In the genomic region with DNA sequence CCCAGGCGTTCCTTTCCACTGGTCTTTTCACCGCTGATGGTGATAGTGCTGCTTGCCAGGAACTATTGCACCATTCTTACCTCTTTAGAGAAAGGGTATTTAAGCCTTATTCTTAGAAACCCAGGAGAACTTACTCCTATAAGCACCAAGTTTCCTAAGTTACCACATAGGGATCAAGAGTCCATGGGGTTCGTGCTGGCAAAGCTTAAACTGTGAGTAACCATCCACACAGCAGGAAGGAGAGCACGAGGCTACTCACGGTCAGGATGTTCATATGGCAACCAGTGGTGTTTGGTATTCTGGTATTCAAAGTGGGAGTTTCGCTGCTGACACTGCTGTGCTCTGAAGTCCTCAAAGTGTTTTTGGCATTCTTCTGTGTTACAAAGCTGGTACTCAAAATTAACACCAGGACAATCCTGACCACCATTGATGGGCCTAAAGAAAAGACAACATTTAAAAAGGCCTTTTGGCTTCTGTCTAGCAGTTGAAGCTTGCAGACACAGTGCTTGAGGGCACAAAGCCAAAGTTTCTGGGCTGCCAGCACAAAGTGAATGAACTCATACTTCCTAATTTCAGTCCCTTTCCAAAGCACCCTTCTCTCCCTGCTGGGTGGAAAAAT, we compare ENCODE assay signal across 9 cellular contexts.
A peak's percentile ranks its signal among the peaks of the same experiment; 100 is the strongest.
DNase-seq lines count a peak whose midpoint lies in the region; ATAC-seq and TF ChIP-seq lines count a peak whose summit lies in the region.
"Had no signal": no experiment of that assay in that cellular context is flagged by ENCODE, and none has a peak within 500 bp of the region (broad histone marks: within the 10 kb centered on the region; RNA-seq: fewer than 3 reads in every experiment).

No MANE protein-coding gene starts in this region.

- no peaks in the 10 kb centered on the region for H3K36me3 Mint-ChIP-seq in activated CD4-positive, alpha-beta T cell treated with anti-CD3 and anti-CD28 coated beads, Interleukin-2, amount 10 ng/mL, durations not matched to agents 7 days and 5 days (ENCODE audit: low read depth)
- no peaks in the 10 kb centered on the region for H3K36me3 Mint-ChIP-seq in stimulated activated effector memory CD8-positive, alpha-beta T cell treated with anti-CD3 and anti-CD28 coated beads, Interleukin-12 subunit alpha, Interleukin-12 subunit beta, amount 100 ng/mL, for 72 hours

- peak overlapping the region; percentile 69 for H3K4me2 ChIP-seq in osteoblast (ENCODE audit: insufficient read depth, low read length)

- H2AFZ ChIP-seq in osteoblast (ENCODE audit: low read length) = peak overlapping the region; percentile 23

- no peak overlapping the region for H3K4me3 Mint-ChIP-seq in activated CD4-positive, alpha-beta T cell treated with anti-CD3 and anti-CD28 coated beads, Interleukin-2, amount 10 ng/mL, durations not matched to agents 7 days and 5 days
- H3K4me3 Mint-ChIP-seq in stimulated activated effector memory CD8-positive, alpha-beta T cell treated with anti-CD3 and anti-CD28 coated beads, Interleukin-12 subunit alpha, Interleukin-12 subunit beta, amount 100 ng/mL, for 72 hours = no peak overlapping the region

- ATAC-seq in foreskin keratinocyte = peak; percentile 96
- ATAC-seq in stimulated activated effector memory CD8-positive, alpha-beta T cell treated with anti-CD3 and anti-CD28 coated beads, Interleukin-12 subunit alpha, Interleukin-12 subunit beta, amount 100 ng/mL, for 72 hours = no peak
- ATAC-seq in GM21381 (IDR thresholded peaks at IDR 0.05; ENCODE audit: unreplicated experiment) = no peak

- no peaks in the 10 kb centered on the region for H4K20me1 ChIP-seq in osteoblast (ENCODE audit: insufficient read depth, low read length)

- H3K9me3 ChIP-seq in SK-N-MC (ENCODE audit: low read depth, low read length) (no peaks in the 10 kb centered on the region), osteoblast (ENCODE audit: low read depth, low read length) (no peaks in the 10 kb centered on the region)
- H3K9me3 ChIP-seq: SJSA1 had no signal

- H3K27me3 Mint-ChIP-seq in activated CD4-positive, alpha-beta T cell treated with anti-CD3 and anti-CD28 coated beads, Interleukin-2, amount 10 ng/mL, durations not matched to agents 7 days and 5 days = peaks cover 3% of the 10 kb centered on the region

- H3K27ac ChIP-seq in SK-N-MC = peak overlapping the region; percentile 14
- H3K27ac ChIP-seq in foreskin keratinocyte = peak overlapping the region; percentile 23
- H3K27ac ChIP-seq in osteoblast (ENCODE audit: low read depth, low read length) = peak overlapping the region; percentile 87
- H3K27ac ChIP-seq: SJSA1 had no signal

- CTCF ChIA-PET in activated CD4-positive, alpha-beta T cell treated with anti-CD3 and anti-CD28 coated beads, Interleukin-2, amount 10 ng/mL, durations not matched to agents 7 days and 5 days (lab: Charles Lee) = no interaction called here

- H3K4me3 ChIP-seq in SK-N-MC (no peak overlapping the region), osteoblast (ENCODE audit: insufficient read depth, low read length) (peak overlapping the region; percentile 14)
- H3K4me3 ChIP-seq: SJSA1 had no signal

- no peaks in the 10 kb centered on the region for H3K9me3 Mint-ChIP-seq in activated CD4-positive, alpha-beta T cell treated with anti-CD3 and anti-CD28 coated beads, Interleukin-2, amount 10 ng/mL, durations not matched to agents 7 days and 5 days
- H3K9me3 Mint-ChIP-seq in stimulated activated effector memory CD8-positive, alpha-beta T cell treated with anti-CD3 and anti-CD28 coated beads, Interleukin-12 subunit alpha, Interleukin-12 subunit beta, amount 100 ng/mL, for 72 hours = no peaks in the 10 kb centered on the region

- no peak for TF ChIP-seq CTCF in foreskin keratinocyte (conservative IDR thresholded peaks at IDR 0.05)
- TF ChIP-seq CTCF in osteoblast (IDR thresholded peaks at IDR 0.05; ENCODE audit: extremely low read depth, low read depth, low read length) = no peak

- H3K27me3 ChIP-seq in foreskin keratinocyte = no peaks in the 10 kb centered on the region
- no peaks in the 10 kb centered on the region for H3K27me3 ChIP-seq in osteoblast (ENCODE audit: insufficient read depth, low read length)
- H3K27me3 ChIP-seq: SJSA1 had no signal

- DNase-seq in COR-L47 (lab: John Stamatoyannopoulos, UW) = peak; percentile 15
- no peak for DNase-seq in SK-N-MC (ENCODE audit: low read depth, low spot score)
- DNase-seq in foreskin keratinocyte = peak; percentile 66 to 86
- DNase-seq in osteoblast (ENCODE audit: insufficient read length, low spot score, missing footprints) = no peak
- DNase-seq in NCI-H2227 treated with DMSO at 0.1 percent for 48 hours (lab: John Stamatoyannopoulos, UW) = no peak
- DNase-seq in activated CD4-positive, alpha-beta T cell treated with anti-CD3 and anti-CD28 coated beads, Interleukin-2, amount 10 ng/mL, durations not matched to agents 7 days and 5 days = no peak
- no peak for DNase-seq in stimulated activated effector memory CD8-positive, alpha-beta T cell treated with anti-CD3 and anti-CD28 coated beads, Interleukin-12 subunit alpha, Interleukin-12 subunit beta, amount 100 ng/mL, for 72 hours (ENCODE audit: low spot score in 2 of 2)

- no peak overlapping the region for H3K27ac Mint-ChIP-seq in activated CD4-positive, alpha-beta T cell treated with anti-CD3 and anti-CD28 coated beads, Interleukin-2, amount 10 ng/mL, durations not matched to agents 7 days and 5 days
- no peak overlapping the region for H3K27ac Mint-ChIP-seq in stimulated activated effector memory CD8-positive, alpha-beta T cell treated with anti-CD3 and anti-CD28 coated beads, Interleukin-12 subunit alpha, Interleukin-12 subunit beta, amount 100 ng/mL, for 72 hours

- H3K36me3 ChIP-seq in SK-N-MC (ENCODE audit: insufficient read depth, low read length) = no peaks in the 10 kb centered on the region
- no peaks in the 10 kb centered on the region for H3K36me3 ChIP-seq in osteoblast (ENCODE audit: insufficient read depth, low read length)
- H3K36me3 ChIP-seq: SJSA1 had no signal

- POLR2A ChIA-PET in activated CD4-positive, alpha-beta T cell treated with anti-CD3 and anti-CD28 coated beads, Interleukin-2, amount 10 ng/mL, durations not matched to agents 7 days and 5 days (lab: Charles Lee) = no interaction called here

- no peak overlapping the region for H3K9ac ChIP-seq in SK-N-MC (ENCODE audit: insufficient read length)

- H3K4me1 ChIP-seq in foreskin keratinocyte = peaks cover 13% of the 10 kb centered on the region
- peaks cover 36% of the 10 kb centered on the region for H3K4me1 ChIP-seq in osteoblast (ENCODE audit: insufficient read depth, low read length)
- H3K4me1 ChIP-seq: SJSA1 had no signal

- H3K79me2 ChIP-seq in osteoblast (ENCODE audit: insufficient read depth, low read length) = no peaks in the 10 kb centered on the region

- no peaks in the 10 kb centered on the region for H3K4me1 Mint-ChIP-seq in activated CD4-positive, alpha-beta T cell treated with anti-CD3 and anti-CD28 coated beads, Interleukin-2, amount 10 ng/mL, durations not matched to agents 7 days and 5 days
- no peaks in the 10 kb centered on the region for H3K4me1 Mint-ChIP-seq in stimulated activated effector memory CD8-positive, alpha-beta T cell treated with anti-CD3 and anti-CD28 coated beads, Interleukin-12 subunit alpha, Interleukin-12 subunit beta, amount 100 ng/mL, for 72 hours

Comparison
In these comparisons a context has a peak if more than half of its experiments do, and no peak if none do; other contexts are left out.
1. DNase-seq: peak in COR-L47 (single experiment) and foreskin keratinocyte (2 of 2); none in SK-N-MC (single experiment), osteoblast (single experiment), NCI-H2227 treated with DMSO at 0.1 percent for 48 hours (single experiment), activated CD4-positive, alpha-beta T cell treated with anti-CD3 and anti-CD28 coated beads, Interleukin-2, amount 10 ng/mL, durations not matched to agents 7 days and 5 days (single experiment) and stimulated activated effector memory CD8-positive, alpha-beta T cell treated with anti-CD3 and anti-CD28 coated beads, Interleukin-12 subunit alpha, Interleukin-12 subunit beta, amount 100 ng/mL, for 72 hours (0 of 2).
2. H3K27ac ChIP-seq: peak in every context shown above with its lines; median percentile 87 in osteoblast; 23 in foreskin keratinocyte; 14 in SK-N-MC.